In genomic region chr5:27911216-27911615, GRCh38 we compare ENCODE assay signal across 30 cellular contexts.
DNase-seq lines count a peak whose midpoint lies in the region; ATAC-seq, FAIRE-seq and TF ChIP-seq lines count a peak whose summit lies in the region.
"Had no signal": no experiment of that assay in that cellular context is flagged by ENCODE, and none has a peak within 500 bp of the region (broad histone marks: within the 10 kb centered on the region; RNA-seq: fewer than 3 reads in every experiment).

No MANE protein-coding gene starts in this region.

- TF ChIP-seq EP300 in K562 (IDR thresholded peaks at IDR 0.05; ENCODE audit: low read length): no peak

- DNase-seq in A172 (ENCODE audit: low spot score) (peak; percentile 48), DMS53 treated with DMSO at 0.1 percent for 48 hours (lab: John Stamatoyannopoulos, UW; ENCODE audit: unreplicated experiment) (peak; percentile 86), NCI-H69 (lab: John Stamatoyannopoulos, UW) (peak; percentile 12), K562 (ENCODE audit: extremely low read depth in 1 of 4, low spot score in 3 of 4) (no peak), NCI-H1105 treated with DMSO at 0.1 percent for 48 hours (lab: John Stamatoyannopoulos, UW) (no peak), cortex of kidney (lab: John Stamatoyannopoulos, UW) (no peak)
- DNase-seq: activated CD4-positive, alpha-beta T cell treated with anti-CD3 and anti-CD28 coated beads for 36 hours; activated CD8-positive, alpha-beta T cell treated with anti-CD3 and anti-CD28 coated beads, Interleukin-2, amount 10 ng/mL, durations not matched to agents 7 days and 5 days; activated naive CD4-positive, alpha-beta T cell treated with anti-CD3 and anti-CD28 coated beads, Interleukin-2, amount 50 U/mL, for 16 hours; amniotic stem cell; effector CD4-positive, alpha-beta T cell; GF-D8; GM23248; HFFc6; KG1; left lung; mesendoderm; MG63; NCI-H1436 treated with DMSO at 0.1 percent for 48 hours; NCI-H446 treated with DMSO at 0.1 percent for 48 hours; OCI-M1; retina; transverse colon had no signal

- H4K20me1 ChIP-seq in K562 (replicated peaks; ENCODE audit: control insufficient read depth, insufficient read depth, low read length): no peaks in the 10 kb centered on the region

- POLR2A ChIA-PET in K562 (lab: Yijun Ruan, JAX): no interaction called here

- 0% methylated on average over 2 of the region's 2 CpGs for WGBS in K562 (ENCODE audit: insufficient coverage, low coverage, missing lambda C conversion rate)

- in situ Hi-C loops in K562 (cut with MboI): no loop called here

- H3K4me2 ChIP-seq in K562 (ENCODE audit: insufficient read depth, low read length): no peak overlapping the region

- no peaks in the 10 kb centered on the region for H3K9me1 ChIP-seq in K562 (ENCODE audit: control insufficient read depth, insufficient read depth, low read length)

- FAIRE-seq in K562 (lab: Jason Lieb, UNC): peak; percentile 48
- FAIRE-seq: colon had no signal

- H2AFZ ChIP-seq in K562 (ENCODE audit: low read depth, low read length): no peak overlapping the region
- H2AFZ ChIP-seq: GM23248 had no signal

- CTCF ChIA-PET in K562 (lab: Yijun Ruan, JAX; ENCODE audit: low intra/inter-chr PET ratio): no interaction called here

- H3K27me3 ChIP-seq in K562 (ENCODE audit: control insufficient read depth in 2 of 2, insufficient read depth in 2 of 2, low read length in 2 of 2): no peaks in the 10 kb centered on the region
- H3K27me3 ChIP-seq: left lung, MG63, transverse colon had no signal

- no peak for TF ChIP-seq CTCF in K562 (IDR thresholded peaks at IDR 0.05 in 2 of 3, conservative IDR thresholded peaks at IDR 0.05 in 1 of 3; ENCODE audit: insufficient read depth in 2 of 3, low read depth in 1 of 3, low read length in 3 of 3)

- TF ChIP-seq POLR2A in K562 (conservative IDR thresholded peaks at IDR 0.05): no peak

- H3K9me3 ChIP-seq in K562 (replicated peaks; ENCODE audit: control insufficient read depth, insufficient read depth, low read depth, low read length): no peaks in the 10 kb centered on the region
- H3K9me3 ChIP-seq: MG63, transverse colon had no signal

- BruUV-seq in K562 (replicated peaks; lab: Mats Ljungman, UMichigan): no TSS peak

- no peak overlapping the region for H3K4me3 ChIP-seq in K562
- H3K4me3 ChIP-seq: GM23248, left lung, MG63, skin epidermis, transverse colon had no signal

- no peaks in the 10 kb centered on the region for H3K36me3 ChIP-seq in K562 (ENCODE audit: control insufficient read depth, insufficient read depth, low read length)
- H3K36me3 ChIP-seq: left lung, MG63, transverse colon had no signal

- no peaks in the 10 kb centered on the region for H3K79me2 ChIP-seq in K562 (ENCODE audit: control insufficient read depth, insufficient read depth, low read length)

- no peaks in the 10 kb centered on the region for H3K4me1 ChIP-seq in K562 (replicated peaks in 1 of 2; ENCODE audit: control insufficient read depth in 2 of 2, insufficient read depth in 2 of 2, low read length in 2 of 2)
- H3K4me1 ChIP-seq: left lung, transverse colon had no signal

- H3K27ac ChIP-seq in K562 (ENCODE audit: extremely low read depth, low read depth, low read length): no peak overlapping the region
- H3K27ac ChIP-seq: GM23248, left lung, skin epidermis, transverse colon had no signal

- intact Hi-C loops in K562 (cut with micrococcal nuclease): no loop called here

- no peak for TF ChIP-seq RAD21 in K562 (CRISPR knock-in tag; conservative IDR thresholded peaks at IDR 0.05 in 1 of 2, IDR thresholded peaks at IDR 0.05 in 1 of 2)

- no peak overlapping the region for H3K9ac ChIP-seq in K562 (ENCODE audit: insufficient read depth in 1 of 2, low read depth in 2 of 2, low read length in 2 of 2)
- H3K9ac ChIP-seq: GM23248 had no signal

- no peak for ATAC-seq in K562
- no peak for ATAC-seq in GM21447 (IDR thresholded peaks at IDR 0.05; ENCODE audit: unreplicated experiment)
- ATAC-seq in GM19023 (IDR thresholded peaks at IDR 0.05; ENCODE audit: unreplicated experiment): no peak
- ATAC-seq: activated CD4-positive, alpha-beta T cell treated with anti-CD3 and anti-CD28 coated beads for 36 hours; activated CD8-positive, alpha-beta T cell treated with anti-CD3 and anti-CD28 coated beads, Interleukin-2, amount 10 ng/mL, durations not matched to agents 7 days and 5 days; activated T-helper 17 cell treated with anti-CD3 and anti-CD28 coated beads, Interleukin-2, amount 50 U/mL, for 72 hours; left lung; Right ventricle myocardium inferior; stimulated activated memory B cell treated with anti-CD40 and anti-IgM and Interleukin-4, amounts not matched to agents 10 μg/mL and 1 μg/mL and 100 μg/mL, for 72 hours had no signal

TF ChIP-seq in K562, 482 proteins besides CTCF, POLR2A, EP300 and RAD21:
- no peak for TF ChIP-seq KLF6 (CRISPR knock-in tag; IDR thresholded peaks at IDR 0.05; ENCODE audit: borderline replicate concordance)
- TF ChIP-seq SAFB (IDR thresholded peaks at IDR 0.05; ENCODE audit: borderline replicate concordance, low read depth, low read length): no peak
- no peak for TF ChIP-seq ATF7 (IDR thresholded peaks at IDR 0.05)
- no peak for TF ChIP-seq ZBTB8A (IDR thresholded peaks at IDR 0.05; ENCODE audit: partially characterized antibody)
- TF ChIP-seq CREB1 (IDR thresholded peaks at IDR 0.05): no peak
- no peak for TF ChIP-seq CREB1 (CRISPR knock-in tag; IDR thresholded peaks at IDR 0.05)
- TF ChIP-seq FUS (optimal IDR thresholded peaks at IDR 0.05; ENCODE audit: low read depth, low read length): no peak
- no peak for TF ChIP-seq SREBF1 (IDR thresholded peaks at IDR 0.05; ENCODE audit: borderline replicate concordance, low read depth, low read length)
- no peak for TF ChIP-seq ZBTB17 (CRISPR knock-in tag; IDR thresholded peaks at IDR 0.05)
- TF ChIP-seq HSF4 (CRISPR knock-in tag; IDR thresholded peaks at IDR 0.05; ENCODE audit: borderline replicate concordance): no peak

Comparison
In these comparisons a context has a peak if more than half of its experiments do, and no peak if none do; other contexts are left out.
1. DNase-seq: peak in A172 (single experiment), DMS53 treated with DMSO at 0.1 percent for 48 hours (single experiment) and NCI-H69 (single experiment); none in K562 (0 of 4), NCI-H1105 treated with DMSO at 0.1 percent for 48 hours (single experiment) and cortex of kidney (single experiment).